ENCODE assay signal across 1 cellular context in the genomic region with DNA sequence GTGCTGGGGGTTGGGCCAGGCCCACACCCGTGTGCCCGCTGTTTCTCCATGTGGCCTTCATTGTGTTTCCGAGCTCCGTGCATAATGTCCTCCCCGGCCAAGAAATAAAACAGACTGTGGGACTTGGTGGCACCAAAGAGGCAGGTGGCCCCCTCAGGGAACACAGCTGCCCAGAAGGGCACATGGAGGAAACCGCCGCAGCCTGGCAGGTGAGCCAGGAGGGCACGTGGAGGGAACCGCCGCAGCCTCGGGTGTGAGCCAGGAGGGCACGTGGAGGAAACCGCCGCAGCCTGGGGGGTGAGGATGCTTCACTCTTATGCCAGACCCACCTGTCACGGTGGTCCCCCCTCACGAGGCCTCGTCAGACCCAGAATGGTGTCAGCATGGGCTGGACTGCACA.
TF ChIP-seq lines count a peak whose summit lies in the region.

No MANE protein-coding gene starts in this region.

TF ChIP-seq in H1, 55 proteins besides CTCF, POLR2A, EP300 and RAD21 (continued from another document):
- TF ChIP-seq GTF2F1 (IDR thresholded peaks at IDR 0.05; ENCODE audit: borderline replicate concordance, low read depth, low read length) (no peak), CREB1 (IDR thresholded peaks at IDR 0.05) (no peak), SUZ12 (IDR thresholded peaks at IDR 0.05; ENCODE audit: low read length) (no peak)
